8 cellular contexts compared by ENCODE assay signal in the genomic region with DNA sequence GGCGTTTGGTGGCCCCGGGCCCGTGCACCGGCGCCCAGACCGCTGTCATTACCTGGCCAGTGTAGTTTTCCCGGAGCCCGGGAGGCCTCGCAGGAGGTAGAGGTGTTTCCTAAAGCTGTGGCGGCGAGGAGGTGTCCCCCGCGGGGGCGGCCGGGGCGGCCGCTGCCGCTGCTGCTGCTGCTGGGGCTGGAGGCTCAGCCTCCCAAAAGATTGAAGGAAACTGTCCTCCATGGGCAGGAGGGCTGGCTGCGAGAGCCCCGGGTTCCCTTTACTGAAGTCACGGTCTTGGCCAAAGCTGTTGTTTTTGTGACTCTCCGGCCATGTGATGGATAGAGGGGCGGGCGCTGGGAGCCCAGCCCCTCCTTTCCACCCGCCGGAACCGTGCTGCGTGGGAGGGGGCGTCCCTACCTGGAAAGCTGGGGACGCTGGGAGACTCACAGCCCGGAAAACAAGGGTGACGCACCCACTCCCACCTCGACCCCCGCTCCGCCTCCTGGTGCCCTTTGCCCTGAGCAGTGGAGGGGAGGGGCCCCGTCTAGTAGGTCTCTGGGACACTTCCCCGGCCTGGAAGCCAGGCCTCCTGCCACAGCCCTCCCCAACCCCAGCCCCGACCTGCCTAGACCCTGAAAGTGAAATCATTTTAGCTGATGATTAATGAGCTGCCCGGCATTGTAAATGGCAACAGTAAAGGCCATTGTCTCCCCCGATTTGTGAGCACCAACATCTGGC. TPM values are rescaled to one million over a fixed set of nuclear protein-coding genes. Genes with fewer than 3 reads are reported as not detected.
DNase-seq lines count a peak whose midpoint lies in the region; ATAC-seq, FAIRE-seq and TF ChIP-seq lines count a peak whose summit lies in the region.

A gene (minus strand): TSS at position 279 of the 729 bp plus-strand sequence. CDS start 48 bp downstream, at position 231.

- H3K27ac ChIP-seq in H1 (ENCODE audit: low read depth, low read length) = no peak within 1 kb of the TSS

- no peak within 1 kb of the TSS for H3K23ac ChIP-seq in H1 (ENCODE audit: insufficient read length)

- peak within 1 kb of the TSS; percentile 89; the same call in 1 of the 2 replicates for H2AFZ ChIP-seq in H1 (ENCODE audit: low read length)

- no peak within 1 kb of the TSS for H3K56ac ChIP-seq in H1 (replicated peaks; ENCODE audit: insufficient read length, low read depth, low read length)

- peaks cover 0 to 10% (median 6%) of the 10 kb centered on the region in 4 experiments; a peak in 5 of 7 replicates for H3K27me3 ChIP-seq in H1 (replicated peaks in 1 of 4; ENCODE audit: control insufficient read depth in 3 of 4, extremely low read depth in 1 of 4, insufficient read depth in 3 of 4, low read length in 3 of 4)

- H3K4ac ChIP-seq in H1 (replicated peaks; ENCODE audit: insufficient read length, low read depth, low read length) = no peak within 1 kb of the TSS

- H2BK15ac ChIP-seq in H1 (ENCODE audit: low read length) = no peak within 1 kb of the TSS

- H2BK20ac ChIP-seq in H1 (ENCODE audit: low read length) = no peak within 1 kb of the TSS

- CTCF ChIA-PET in H1 (lab: Charles Lee; ENCODE audit: partially characterized antibody) = interaction anchor here (0.5 to 1.9 kb wide), 5 partner anchors 13 to 376 kb away, joined by 3 to 8 read pairs (median 3); no protein-coding TSS in a partner anchor

- H3K36me3 Mint-ChIP-seq in mesothelial cell of epicardium = peaks cover 8% of the 10 kb centered on the region

- FAIRE-seq in H1 (lab: Jason Lieb, UNC) = no peak

- no peak for TF ChIP-seq EP300 in H1 (IDR thresholded peaks at IDR 0.05; ENCODE audit: borderline replicate concordance in 1 of 2, low read depth in 2 of 2, low read length in 2 of 2)

- no peak within 1 kb of the TSS for H3K14ac ChIP-seq in H1 (ENCODE audit: insufficient read length)

- peak within 1 kb of the TSS; percentile 57; the same call in 1 of the 2 replicates for H3K18ac ChIP-seq in H1 (ENCODE audit: extremely low read depth, low read length)

- peaks cover 5% of the 10 kb centered on the region; the same call in 1 of the 2 replicates for H3K23me2 ChIP-seq in H1 (ENCODE audit: low read depth, low read length)

- no peaks in the 10 kb centered on the region for H3K36me3 ChIP-seq in H1 (ENCODE audit: control insufficient read depth in 2 of 4, insufficient read depth in 4 of 4, low read length in 3 of 4)

- peak within 1 kb of the TSS; percentile 61 to 84 (median 83) for H3K4me3 ChIP-seq in H1 (ENCODE audit: extremely low read depth in 1 of 4, insufficient read depth in 2 of 4, low read depth in 3 of 4, low read length in 4 of 4)

- 0 out of 2 replicates have a peak within 1 kb of the TSS, but pooled peaks have one; percentile 52 for H2BK12ac ChIP-seq in H1 (ENCODE audit: low read depth, low read length)

- H3K79me2 ChIP-seq in H1 (ENCODE audit: control insufficient read depth in 1 of 2, insufficient read depth in 2 of 2, low read length in 2 of 2) = no peaks in the 10 kb centered on the region

- peak within 1 kb of the TSS; percentile 10 for H4K5ac ChIP-seq in H1 (ENCODE audit: insufficient read length, low read depth, low read length)

- H4K20me1 ChIP-seq in H1 (replicated peaks in 1 of 2; ENCODE audit: control insufficient read depth in 1 of 2, insufficient read depth in 2 of 2, low read length in 2 of 2) = peaks cover 0 to 2% of the 10 kb centered on the region in 2 experiments

- POLR2A ChIA-PET in H1 (lab: Charles Lee; ENCODE audit: partially characterized antibody) = interaction anchor here (0.9 to 2.2 kb wide), 3 partner anchors 18 to 111 kb away, joined by 5 to 6 read pairs (median 6); a partner anchor contains a TSS

- H2AK5ac ChIP-seq in H1 (ENCODE audit: low read depth, low read length) = no peak within 1 kb of the TSS

- peaks cover 11% of the 10 kb centered on the region for H3K27me3 Mint-ChIP-seq in mesothelial cell of epicardium (ENCODE audit: low read depth)

- ATAC-seq in GM18511 (IDR thresholded peaks at IDR 0.05; ENCODE audit: unreplicated experiment) (peak; percentile 78), HG03045 (IDR thresholded peaks at IDR 0.05; ENCODE audit: unreplicated experiment) (peak; percentile 73)

- peak within 1 kb of the TSS; percentile 81; the same call in 1 of the 2 replicates for H4K8ac ChIP-seq in H1 (ENCODE audit: extremely low read depth, insufficient read depth, low read length)

- H2BK5ac ChIP-seq in H1 (ENCODE audit: low read depth, low read length) = no peak within 1 kb of the TSS

- 4% methylated on average over 32 of the region's 40 CpGs; no CpG with 5 or more reads in 1 of the 2 experiments for WGBS in H1 (ENCODE audit: extremely low coverage in 1 of 2, insufficient coverage in 1 of 2, insufficient read length in 1 of 2, insufficient replicate concordance in 2 of 2, low coverage in 1 of 2, low lambda C conversion rate in 2 of 2, missing lambda C conversion rate in 1 of 2), 2 experiments

- peaks cover 3% of the 10 kb centered on the region for H3K9me3 Mint-ChIP-seq in mesothelial cell of epicardium

- no peaks in the 10 kb centered on the region for H3K9me3 ChIP-seq in H1 (ENCODE audit: insufficient read depth in 2 of 2, low read depth in 1 of 2, low read length in 1 of 2)

- DNase-seq in 8988T (peak; percentile 53), NCI-H526 (lab: John Stamatoyannopoulos, UW) (peak; percentile 48 to 80), H1 (ENCODE audit: low read depth in 1 of 2, low spot score in 2 of 2) (peak in 1 of 2 experiments; percentile 76), mesothelial cell of epicardium (ENCODE audit: low spot score in 2 of 2, unreplicated experiment in 2 of 2) (peak; percentile 20 to 48)
- DNase-seq in activated CD8-positive, alpha-beta memory T cell treated with anti-CD3 and anti-CD28 coated beads for 1 hour (ENCODE audit: extremely low read depth in 1 of 2, low read depth in 1 of 2) = peak; percentile 66 to 68
- peak; percentile 82 to 83 for DNase-seq in stimulated activated CD8-positive, alpha-beta memory T cell treated with anti-CD3 and anti-CD28 coated beads, Interleukin-15, amount 100 ng/mL, for 4 hours (ENCODE audit: low read depth in 2 of 2)

- no peaks in the 10 kb centered on the region; the same call in 1 of the 2 replicates for H3K79me1 ChIP-seq in H1 (ENCODE audit: low read depth, low read length)

- TF ChIP-seq RAD21 in H1 (IDR thresholded peaks at IDR 0.05 in 1 of 2, conservative IDR thresholded peaks at IDR 0.05 in 1 of 2; ENCODE audit: low read depth in 2 of 2, low read length in 2 of 2) = no peak

- peak within 1 kb of the TSS; percentile 39 to 73 (median 60); a peak in 6 of 7 replicates for H3K9ac ChIP-seq in H1 (replicated peaks in 1 of 4; ENCODE audit: extremely low read depth in 1 of 4, low read depth in 3 of 4, low read length in 3 of 4)

- TF ChIP-seq CTCF in H1 (IDR thresholded peaks at IDR 0.05; ENCODE audit: control extremely low read depth in 1 of 3, insufficient read depth in 1 of 3, low read depth in 1 of 3, low read length in 3 of 3) (no peak), mesothelial cell of epicardium (IDR thresholded peaks at IDR 0.05; ENCODE audit: unreplicated experiment) (no peak)

- H3K4me1 ChIP-seq in H1 (replicated peaks in 1 of 4; ENCODE audit: control insufficient read depth in 3 of 4, insufficient read depth in 4 of 4, low read length in 3 of 4) = peaks cover 4% of the 10 kb centered on the region in 4 experiments; a peak in 5 of 7 replicates

- peak within 1 kb of the TSS; percentile 79 for H3K4me3 Mint-ChIP-seq in mesothelial cell of epicardium

- peak within 1 kb of the TSS; percentile 77 to 94 for H3K4me2 ChIP-seq in H1 (ENCODE audit: insufficient read depth in 1 of 2, low read depth in 2 of 2, low read length in 2 of 2)

- peak within 1 kb of the TSS; percentile 86 for H3K27ac Mint-ChIP-seq in mesothelial cell of epicardium

- no peak within 1 kb of the TSS for H2BK120ac ChIP-seq in H1 (replicated peaks; ENCODE audit: low read depth, low read length)

- H4K91ac ChIP-seq in H1 (replicated peaks; ENCODE audit: insufficient read length, low read length) = no peak within 1 kb of the TSS

- peak in 1 of 2 experiments; percentile 28; a peak in 1 of 3 replicates for TF ChIP-seq POLR2A in H1 (IDR thresholded peaks at IDR 0.05; ENCODE audit: control extremely low read depth in 1 of 2, low read depth in 2 of 2, low read length in 2 of 2)

- peaks cover 17% of the 10 kb centered on the region for H3K4me1 Mint-ChIP-seq in mesothelial cell of epicardium

TF ChIP-seq in H1, 55 proteins besides CTCF, POLR2A, EP300 and RAD21 (continues in another document):
- TF ChIP-seq HDAC6 (IDR thresholded peaks at IDR 0.05; ENCODE audit: low read depth, low read length) = no peak
- TF ChIP-seq HDAC2 (IDR thresholded peaks at IDR 0.05; ENCODE audit: borderline replicate concordance in 1 of 2, low read depth in 2 of 2, low read length in 2 of 2) = peak in 1 of 2 experiments; percentile 25; a peak in 1 of 4 replicates
- TF ChIP-seq, protein P1, sequence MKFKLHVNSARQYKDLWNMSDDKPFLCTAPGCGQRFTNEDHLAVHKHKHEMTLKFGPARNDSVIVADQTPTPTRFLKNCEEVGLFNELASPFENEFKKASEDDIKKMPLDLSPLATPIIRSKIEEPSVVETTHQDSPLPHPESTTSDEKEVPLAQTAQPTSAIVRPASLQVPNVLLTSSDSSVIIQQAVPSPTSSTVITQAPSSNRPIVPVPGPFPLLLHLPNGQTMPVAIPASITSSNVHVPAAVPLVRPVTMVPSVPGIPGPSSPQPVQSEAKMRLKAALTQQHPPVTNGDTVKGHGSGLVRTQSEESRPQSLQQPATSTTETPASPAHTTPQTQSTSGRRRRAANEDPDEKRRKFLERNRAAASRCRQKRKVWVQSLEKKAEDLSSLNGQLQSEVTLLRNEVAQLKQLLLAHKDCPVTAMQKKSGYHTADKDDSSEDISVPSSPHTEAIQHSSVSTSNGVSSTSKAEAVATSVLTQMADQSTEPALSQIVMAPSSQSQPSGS (IDR thresholded peaks at IDR 0.05; ENCODE audit: low read length) = no peak
- 0 out of 2 replicates have a peak, but pooled peaks have one; percentile 42 for TF ChIP-seq PHF8 (conservative IDR thresholded peaks at IDR 0.05; ENCODE audit: low read depth, low read length)
- TF ChIP-seq SIN3A (conservative IDR thresholded peaks at IDR 0.05 in 1 of 2, IDR thresholded peaks at IDR 0.05 in 1 of 2; ENCODE audit: low read depth in 1 of 2, low read length in 2 of 2) = 0 out of 4 replicates have a peak, but pooled peaks of 1 of the 2 experiments have one; percentile 13

RNA-seq across cellular contexts. Expression of the gene that starts here (rescaled TPM):
- 3.1 and 3.7 TPM in 2 replicates for total RNA-seq in H1 (2021; fragmentation: NEBNext Ultra II Directional; extraction: Animal tissue kit (Norgen Biotek cat#: 25700))
- 1.3 and 1.9 TPM in 2 replicates for polyA plus RNA-seq in H1 (2011; rRNA removed)
- 3.0 TPM for polyA plus RNA-seq in H1 (2011; cell fraction: cytosol; rRNA removed)
- 1.6 TPM for polyA plus RNA-seq in H1 (2011; cell fraction: nucleus; rRNA removed)
- polyA plus RNA-seq in H1 (2012, experiment 1 of 2) = 1.5 to 2.5 TPM (median 2.3 TPM) in 4 replicates
- polyA plus RNA-seq in H1 (2012, experiment 2 of 2) = 2.0 TPM
- 2.2 TPM for polyA plus RNA-seq in H1 (2013, experiment 1 of 2)
- 2.0 TPM for polyA plus RNA-seq in H1 (2013, experiment 2 of 2)
- 1.2 and 1.4 TPM in 2 replicates for polyA minus RNA-seq in H1 (2011; rRNA and poly(A)+ RNA removed)
- 0.95 TPM for polyA minus RNA-seq in H1 (2011; cell fraction: cytosol; rRNA and poly(A)+ RNA removed)
- polyA minus RNA-seq in H1 (2011; cell fraction: nucleus; rRNA and poly(A)+ RNA removed) = 1.9 TPM
- 12.6 to 13.7 TPM (median 13.4 TPM) in 3 replicates for total RNA-seq in mesothelial cell of epicardium
